ENCODE assay signal across 19 cellular contexts in the genomic region with DNA sequence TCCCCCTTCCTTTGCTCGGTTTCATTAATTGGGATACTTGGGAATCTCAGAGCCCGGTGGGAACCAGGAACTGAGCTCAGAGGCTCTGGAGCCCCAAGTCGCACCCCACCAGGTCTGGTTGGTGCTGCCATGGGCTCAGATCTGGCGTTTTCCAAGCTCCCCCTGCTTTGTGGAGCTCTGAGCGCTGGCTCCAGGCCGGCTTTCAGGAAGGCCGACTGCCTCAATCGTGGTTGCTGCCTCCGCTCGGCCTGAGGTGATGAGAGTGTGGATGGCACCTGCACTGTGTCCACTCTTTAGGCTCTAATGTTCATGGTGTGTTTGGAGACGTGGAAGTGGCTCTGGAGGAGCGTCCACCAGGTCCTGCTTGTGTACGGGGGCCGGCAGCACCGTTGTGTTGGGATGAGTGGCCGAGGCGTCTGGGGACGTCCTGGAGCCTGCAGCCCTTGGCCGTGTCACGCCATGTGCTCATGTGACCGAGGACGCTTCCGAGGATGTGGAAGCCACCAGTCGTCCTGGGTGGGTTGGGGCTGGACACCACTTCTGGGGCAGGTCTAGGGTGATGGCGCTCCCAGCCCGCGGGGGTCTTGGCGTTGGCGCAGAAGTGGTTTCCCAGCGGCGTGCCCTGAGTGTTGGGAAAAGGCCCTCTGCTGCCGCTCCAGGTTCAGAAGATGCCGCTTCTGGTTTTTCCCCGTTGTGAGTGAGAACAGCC. TPM values are rescaled to one million over a fixed set of nuclear protein-coding genes. Genes with fewer than 3 reads are reported as not detected.
DNase-seq lines count a peak whose midpoint lies in the region; ATAC-seq and TF ChIP-seq lines count a peak whose summit lies in the region.
"Had no signal": no experiment of that assay in that cellular context is flagged by ENCODE, and none has a peak within 500 bp of the region (broad histone marks: within the 10 kb centered on the region; RNA-seq: fewer than 3 reads in every experiment).

No MANE protein-coding gene starts in this region.

- ATAC-seq in HG03139 (IDR thresholded peaks at IDR 0.05; ENCODE audit: unreplicated experiment): no peak
- no peak for ATAC-seq in GM19328 (IDR thresholded peaks at IDR 0.05; ENCODE audit: unreplicated experiment)
- ATAC-seq: activated CD4-positive, alpha-beta T cell treated with anti-CD3 and anti-CD28 coated beads for 36 hours; gastroesophageal sphincter had no signal

- H3K23ac ChIP-seq in neuronal stem cell (ENCODE audit: low read depth, low read length, poor library complexity): peak overlapping the region; percentile 52

- peak overlapping the region in 4 of 10 experiments; percentile 34 to 46 (median 36); a peak in 6 of 20 replicates for H3K4me3 ChIP-seq in BLaER1 treated with 17β-estradiol and CSF1 and Interleukin-3, amounts not matched to agents 10 nM and 100 nM
- H3K4me3 ChIP-seq in neuronal stem cell (ENCODE audit: low read length in 2 of 2): no peak overlapping the region
- H3K4me3 ChIP-seq: PC-9 had no signal

- H3K27me3 Mint-ChIP-seq in chondrocyte (ENCODE audit: low read depth): no peaks in the 10 kb centered on the region
- H3K27me3 Mint-ChIP-seq: activated CD4-positive, alpha-beta T cell treated with anti-CD3 and anti-CD28 coated beads for 36 hours; activated naive CD8-positive, alpha-beta T cell had no signal

- no peak overlapping the region for H3K14ac ChIP-seq in neuronal stem cell (ENCODE audit: low read length)

- H3K79me1 ChIP-seq in neuronal stem cell (ENCODE audit: low read depth, low read length): peaks cover 8% of the 10 kb centered on the region

- peaks cover 37% of the 10 kb centered on the region for H3K4me1 Mint-ChIP-seq in chondrocyte (ENCODE audit: low read depth)

- peaks cover 69 to 100% (median 96%) of the 10 kb centered on the region in 10 experiments for H3K4me1 ChIP-seq in BLaER1 treated with 17β-estradiol and CSF1 and Interleukin-3, amounts not matched to agents 10 nM and 100 nM
- peaks cover 1 to 3% of the 10 kb centered on the region in 2 donors for H3K4me1 ChIP-seq in neuronal stem cell (ENCODE audit: control insufficient read depth in 2 of 2, insufficient read depth in 1 of 2, low read depth in 1 of 2, low read length in 2 of 2)

- TF ChIP-seq CTCF in GM13976 (IDR thresholded peaks at IDR 0.05; ENCODE audit: borderline replicate concordance, control extremely low read depth, extremely low read depth, insufficient read depth, missing control alignments): no peak
- no peak for TF ChIP-seq CTCF in chondrocyte (IDR thresholded peaks at IDR 0.05)

- H3K27ac Mint-ChIP-seq in chondrocyte (ENCODE audit: unreplicated experiment): no peak overlapping the region

- no peaks in the 10 kb centered on the region for H3K9me3 ChIP-seq in BLaER1 treated with 17β-estradiol and CSF1 and Interleukin-3, amounts not matched to agents 10 nM and 100 nM (replicated peaks in 1 of 11)
- no peaks in the 10 kb centered on the region for H3K9me3 ChIP-seq in neuronal stem cell (replicated peaks in 1 of 2; ENCODE audit: control insufficient read depth in 2 of 2, insufficient read depth in 1 of 2, low read depth in 1 of 2, low read length in 2 of 2)
- H3K9me3 ChIP-seq: gastroesophageal sphincter, left lung, SK-N-SH, suprapubic skin had no signal

- DNase-seq in GM13976 (ENCODE audit: low spot score): peak; percentile 20
- peak; percentile 91 for DNase-seq in chondrocyte (ENCODE audit: low spot score)
- no peak for DNase-seq in neuronal stem cell (ENCODE audit: low spot score)
- no peak for DNase-seq in amygdala (lab: John Stamatoyannopoulos, UW)
- DNase-seq in epidermal melanocyte (ENCODE audit: insufficient read length, low spot score): no peak
- DNase-seq: activated CD4-positive, alpha-beta T cell treated with anti-CD3 and anti-CD28 coated beads for 36 hours; GDM1; NCI-H1436 treated with DMSO at 0.1 percent for 48 hours; NCI-H774; PC-9; SK-N-SH; stimulated activated CD4-positive, alpha-beta T cell treated with anti-CD3 and anti-CD28 coated beads, Interleukin-4, amount 100 ng/mL, for 1 hour had no signal

- peaks cover 0 to 56% (median 0%) of the 10 kb centered on the region in 11 experiments; a peak in 4 of 22 replicates for H3K27me3 ChIP-seq in BLaER1 treated with 17β-estradiol and CSF1 and Interleukin-3, amounts not matched to agents 10 nM and 100 nM
- no peaks in the 10 kb centered on the region for H3K27me3 ChIP-seq in neuronal stem cell (ENCODE audit: control insufficient read depth in 3 of 3, insufficient read depth in 3 of 3, low read depth in 1 of 3, low read length in 3 of 3)
- H3K27me3 ChIP-seq: gastroesophageal sphincter, left lung, suprapubic skin had no signal

- H4K8ac ChIP-seq in neuronal stem cell (ENCODE audit: low read depth, low read length): peak overlapping the region; percentile 23

- H4K20me1 ChIP-seq in BLaER1 treated with 17β-estradiol and CSF1 and Interleukin-3, amounts not matched to agents 10 nM and 100 nM: peaks cover 60 to 99% (median 87%) of the 10 kb centered on the region in 11 experiments; a peak in 21 of 22 replicates

- H2BK120ac ChIP-seq in neuronal stem cell (ENCODE audit: low read depth, low read length): no peak overlapping the region

- no peak overlapping the region for H4K91ac ChIP-seq in neuronal stem cell (ENCODE audit: low read depth, low read length, poor library complexity)

- in situ Hi-C loops in GM13976 (cut with MboI; ENCODE audit: low sequenced_read_pairs, unreplicated experiment): no loop called here

- H3K4me2 ChIP-seq in BLaER1 treated with 17β-estradiol and CSF1 and Interleukin-3, amounts not matched to agents 10 nM and 100 nM: peak overlapping the region; percentile 76 to 99 (median 96)
- H3K4me2 ChIP-seq in neuronal stem cell (ENCODE audit: insufficient read depth, low read length, poor library complexity, severe bottlenecking): no peak overlapping the region
- H3K4me2 ChIP-seq: PC-9, SK-N-SH had no signal

- peaks cover 1% of the 10 kb centered on the region for H3K36me3 Mint-ChIP-seq in chondrocyte (ENCODE audit: low read depth)

- no peaks in the 10 kb centered on the region for H3K9me3 Mint-ChIP-seq in chondrocyte (ENCODE audit: low read depth)

- H3K18ac ChIP-seq in neuronal stem cell (ENCODE audit: low read length): peak overlapping the region; percentile 28

- no CpG with 5 or more reads among the region's 34 CpGs for WGBS in neuronal stem cell (ENCODE audit: extremely low coverage in 2 of 2, insufficient read length in 2 of 2, insufficient replicate concordance in 1 of 2), 2 donors

- H3K36me3 ChIP-seq in BLaER1 treated with 17β-estradiol and CSF1 and Interleukin-3, amounts not matched to agents 10 nM and 100 nM: peaks cover 0 to 34% (median 5%) of the 10 kb centered on the region in 11 experiments; a peak in 8 of 22 replicates
- no peaks in the 10 kb centered on the region for H3K36me3 ChIP-seq in neuronal stem cell (replicated peaks in 1 of 2; ENCODE audit: control insufficient read depth in 2 of 2, insufficient read depth in 2 of 2, low read length in 2 of 2)
- H3K36me3 ChIP-seq: gastroesophageal sphincter, left lung, suprapubic skin had no signal

- no peak overlapping the region for H3K4me3 Mint-ChIP-seq in chondrocyte (ENCODE audit: unreplicated experiment)

- no peak overlapping the region for H2BK12ac ChIP-seq in neuronal stem cell (ENCODE audit: low read length)

- H2BK5ac ChIP-seq in neuronal stem cell (ENCODE audit: low read length): peak overlapping the region; percentile 39

- peak overlapping the region in 10 of 11 experiments; percentile 12 to 94 (median 79); a peak in 19 of 22 replicates for H3K27ac ChIP-seq in BLaER1 treated with 17β-estradiol and CSF1 and Interleukin-3, amounts not matched to agents 10 nM and 100 nM
- no peak overlapping the region for H3K27ac ChIP-seq in neuronal stem cell (replicated peaks; ENCODE audit: low read length)
- H3K27ac ChIP-seq: left lung, PC-9, suprapubic skin had no signal

- H2AFZ ChIP-seq in neuronal stem cell (ENCODE audit: low read length): no peak overlapping the region
- H2AFZ ChIP-seq: PC-9 had no signal

- H3K9ac ChIP-seq in BLaER1 treated with 17β-estradiol and CSF1 and Interleukin-3, amounts not matched to agents 10 nM and 100 nM: peak overlapping the region in 9 of 11 experiments; percentile 32 to 78 (median 71); a peak in 17 of 22 replicates
- H3K9ac ChIP-seq in neuronal stem cell (ENCODE audit: low read depth, low read length, poor library complexity): peak overlapping the region; percentile 12
- H3K9ac ChIP-seq: SK-N-SH had no signal

- no peak overlapping the region for H3K4ac ChIP-seq in neuronal stem cell (ENCODE audit: low read length)

- no peak overlapping the region for H2AK5ac ChIP-seq in neuronal stem cell (ENCODE audit: low read depth, low read length)

- no peak overlapping the region for H2BK15ac ChIP-seq in neuronal stem cell (ENCODE audit: low read length)

RNA-seq across cellular contexts. Expression of a gene that starts 8.2 kb away (rescaled TPM):
- total RNA-seq in chondrocyte: 29.5 to 40.6 TPM (median 40.1 TPM) in 3 replicates
- polyA plus RNA-seq in neuronal stem cell (2013, experiment 1 of 2): 13.4 TPM
- 13.7 TPM for polyA plus RNA-seq in neuronal stem cell (2013, experiment 2 of 2)

Comparison
In these comparisons a context has a peak if more than half of its experiments do, and no peak if none do; other contexts are left out.
1. DNase-seq: peak in GM13976 (single experiment) and chondrocyte (single experiment); none in neuronal stem cell (single experiment), amygdala (0 of 56) and epidermal melanocyte (single experiment).